Comparison of ENCODE assay signal across 9 cellular contexts in genomic region chr19:39030854-39031367, GRCh38. TPM values are rescaled to one million over a fixed set of nuclear protein-coding genes. Genes with fewer than 3 reads are reported as not detected.
A peak's percentile ranks its signal among the peaks of the same experiment; 100 is the strongest.
DNase-seq lines count a peak whose midpoint lies in the region; ATAC-seq lines count a peak whose summit lies in the region.
"Had no signal": no experiment of that assay in that cellular context is flagged by ENCODE, and none has a peak within 500 bp of the region (broad histone marks: within the 10 kb centered on the region; RNA-seq: fewer than 3 reads in every experiment).

No MANE protein-coding gene starts in this region.

- DNase-seq in NOMO-1 treated with DMSO at 0.1 percent for 48 hours (lab: John Stamatoyannopoulos, UW; ENCODE audit: unreplicated experiment) (peak; percentile 45), NOMO-1 (lab: John Stamatoyannopoulos, UW; ENCODE audit: unreplicated experiment in 2 of 2) (no peak)
- DNase-seq in activated T-helper 1 cell treated with anti-CD3 and anti-CD28 coated beads, Interleukin-12 subunit alpha, Interleukin-12 subunit beta, Interleukin-2, Interleukin-4 antibody, amounts not matched to agents 30 ng/mL and 10 ng/mL and 1 ng/mL, durations not matched to agents 14 hours and 24 hours and 36 hours (ENCODE audit: low spot score): no peak
- DNase-seq in stimulated activated naive B cell treated with anti-CD40 and anti-IgM and Interleukin-4, amounts not matched to agents 10 μg/mL and 1 μg/mL and 100 μg/mL, for 72 hours: no peak

- H3K4me1 ChIP-seq in iPS-18a (ENCODE audit: control insufficient read depth, low read depth, low read length): peaks cover 9% of the 10 kb centered on the region

- peaks cover 31% of the 10 kb centered on the region for H3K27me3 Mint-ChIP-seq in activated T-helper 1 cell treated with anti-CD3 and anti-CD28 coated beads, Interleukin-12 subunit alpha, Interleukin-12 subunit beta, Interleukin-2, Interleukin-4 antibody, amounts not matched to agents 30 ng/mL and 10 ng/mL and 1 ng/mL, durations not matched to agents 14 hours and 24 hours and 36 hours (ENCODE audit: insufficient read depth)
- peaks cover 20 to 55% of the 10 kb centered on the region in 2 donors for H3K27me3 Mint-ChIP-seq in stimulated activated naive B cell treated with anti-CD40 and anti-IgM and Interleukin-4, amounts not matched to agents 10 μg/mL and 1 μg/mL and 100 μg/mL, for 72 hours

- H3K9me3 Mint-ChIP-seq in activated T-helper 1 cell treated with anti-CD3 and anti-CD28 coated beads, Interleukin-12 subunit alpha, Interleukin-12 subunit beta, Interleukin-2, Interleukin-4 antibody, amounts not matched to agents 30 ng/mL and 10 ng/mL and 1 ng/mL, durations not matched to agents 14 hours and 24 hours and 36 hours: peaks cover 3% of the 10 kb centered on the region
- peaks cover 5 to 9% of the 10 kb centered on the region in 2 donors for H3K9me3 Mint-ChIP-seq in stimulated activated naive B cell treated with anti-CD40 and anti-IgM and Interleukin-4, amounts not matched to agents 10 μg/mL and 1 μg/mL and 100 μg/mL, for 72 hours

- peaks cover 2% of the 10 kb centered on the region for H3K36me3 Mint-ChIP-seq in activated T-helper 1 cell treated with anti-CD3 and anti-CD28 coated beads, Interleukin-12 subunit alpha, Interleukin-12 subunit beta, Interleukin-2, Interleukin-4 antibody, amounts not matched to agents 30 ng/mL and 10 ng/mL and 1 ng/mL, durations not matched to agents 14 hours and 24 hours and 36 hours (ENCODE audit: low read depth)
- peaks cover 3 to 8% of the 10 kb centered on the region in 2 donors for H3K36me3 Mint-ChIP-seq in stimulated activated naive B cell treated with anti-CD40 and anti-IgM and Interleukin-4, amounts not matched to agents 10 μg/mL and 1 μg/mL and 100 μg/mL, for 72 hours

- no peak overlapping the region for H3K27ac Mint-ChIP-seq in activated T-helper 1 cell treated with anti-CD3 and anti-CD28 coated beads, Interleukin-12 subunit alpha, Interleukin-12 subunit beta, Interleukin-2, Interleukin-4 antibody, amounts not matched to agents 30 ng/mL and 10 ng/mL and 1 ng/mL, durations not matched to agents 14 hours and 24 hours and 36 hours
- no peak overlapping the region for H3K27ac Mint-ChIP-seq in stimulated activated naive B cell treated with anti-CD40 and anti-IgM and Interleukin-4, amounts not matched to agents 10 μg/mL and 1 μg/mL and 100 μg/mL, for 72 hours

- ATAC-seq in stimulated activated naive B cell treated with anti-CD40 and anti-IgM and Interleukin-4, amounts not matched to agents 10 μg/mL and 1 μg/mL and 100 μg/mL, for 72 hours (replicated peaks): no peak
- no peak for ATAC-seq in HG02885 (IDR thresholded peaks at IDR 0.05; ENCODE audit: poor library complexity, unreplicated experiment)
- ATAC-seq in HG02798 (IDR thresholded peaks at IDR 0.05; ENCODE audit: poor library complexity, unreplicated experiment): no peak
- no peak for ATAC-seq in HG03175 (IDR thresholded peaks at IDR 0.05; ENCODE audit: unreplicated experiment)

- H3K4me3 ChIP-seq in iPS-18a (ENCODE audit: low read length): peak overlapping the region; percentile 71

- peaks cover 7% of the 10 kb centered on the region for H3K36me3 ChIP-seq in iPS-18a (ENCODE audit: control insufficient read depth, low read depth, low read length)
- H3K36me3 ChIP-seq: adrenal gland had no signal

- no peaks in the 10 kb centered on the region for H3K9me3 ChIP-seq in iPS-18a (ENCODE audit: control insufficient read depth, low read depth, low read length)
- H3K9me3 ChIP-seq: adrenal gland had no signal

- no peaks in the 10 kb centered on the region for H3K4me1 Mint-ChIP-seq in activated T-helper 1 cell treated with anti-CD3 and anti-CD28 coated beads, Interleukin-12 subunit alpha, Interleukin-12 subunit beta, Interleukin-2, Interleukin-4 antibody, amounts not matched to agents 30 ng/mL and 10 ng/mL and 1 ng/mL, durations not matched to agents 14 hours and 24 hours and 36 hours (ENCODE audit: low read depth)
- peaks cover 3 to 14% of the 10 kb centered on the region in 2 donors for H3K4me1 Mint-ChIP-seq in stimulated activated naive B cell treated with anti-CD40 and anti-IgM and Interleukin-4, amounts not matched to agents 10 μg/mL and 1 μg/mL and 100 μg/mL, for 72 hours

- H3K27me3 ChIP-seq in iPS-18a (ENCODE audit: control insufficient read depth, insufficient read depth, low read length): no peaks in the 10 kb centered on the region
- H3K27me3 ChIP-seq: adrenal gland had no signal

- H3K27ac ChIP-seq in iPS-18a (ENCODE audit: low read length): no peak overlapping the region
- H3K27ac ChIP-seq: adrenal gland had no signal

- intact Hi-C loops in activated T-helper 1 cell treated with anti-CD3 and anti-CD28 coated beads, Interleukin-12 subunit alpha, Interleukin-12 subunit beta, Interleukin-2, Interleukin-4 antibody, amounts not matched to agents 30 ng/mL and 10 ng/mL and 1 ng/mL, durations not matched to agents 14 hours and 24 hours and 36 hours (cut with micrococcal nuclease): no loop called here

- peak overlapping the region; percentile 40 for H3K9ac ChIP-seq in iPS-18a (ENCODE audit: low read length)

- H3K4me3 Mint-ChIP-seq in activated T-helper 1 cell treated with anti-CD3 and anti-CD28 coated beads, Interleukin-12 subunit alpha, Interleukin-12 subunit beta, Interleukin-2, Interleukin-4 antibody, amounts not matched to agents 30 ng/mL and 10 ng/mL and 1 ng/mL, durations not matched to agents 14 hours and 24 hours and 36 hours: peak overlapping the region; percentile 47
- H3K4me3 Mint-ChIP-seq in stimulated activated naive B cell treated with anti-CD40 and anti-IgM and Interleukin-4, amounts not matched to agents 10 μg/mL and 1 μg/mL and 100 μg/mL, for 72 hours: peak overlapping the region; percentile 74 to 85

RNA-seq across cellular contexts. Expression of gene FBXO27, which starts 1.4 kb away (rescaled TPM):
- 0.12 and 0.54 TPM in 2 replicates for total RNA-seq in activated T-helper 1 cell treated with anti-CD3 and anti-CD28 coated beads, Interleukin-12 subunit alpha, Interleukin-12 subunit beta, Interleukin-2, Interleukin-4 antibody, amounts not matched to agents 30 ng/mL and 10 ng/mL and 1 ng/mL, durations not matched to agents 14 hours and 24 hours and 36 hours

RNA-seq across cellular contexts. Expression of gene ACP7, which starts 53.3 kb away (rescaled TPM):
- 0.10 TPM in 1 of 2 replicates, not detected in the other for total RNA-seq in activated T-helper 1 cell treated with anti-CD3 and anti-CD28 coated beads, Interleukin-12 subunit alpha, Interleukin-12 subunit beta, Interleukin-2, Interleukin-4 antibody, amounts not matched to agents 30 ng/mL and 10 ng/mL and 1 ng/mL, durations not matched to agents 14 hours and 24 hours and 36 hours
- total RNA-seq: adrenal gland had no signal

RNA-seq across cellular contexts. Expression of gene FBXO17, which starts 55.4 kb away (rescaled TPM):
- total RNA-seq in activated T-helper 1 cell treated with anti-CD3 and anti-CD28 coated beads, Interleukin-12 subunit alpha, Interleukin-12 subunit beta, Interleukin-2, Interleukin-4 antibody, amounts not matched to agents 30 ng/mL and 10 ng/mL and 1 ng/mL, durations not matched to agents 14 hours and 24 hours and 36 hours: 0.10 TPM in 1 of 2 replicates, not detected in the other
